Comparison of ENCODE assay signal across 1 cellular context in genomic region chr15:67884514-67885225, GRCh38.
TF ChIP-seq lines count a peak whose summit lies in the region.

No MANE protein-coding gene starts in this region.

TF ChIP-seq in WTC11, 78 proteins besides CTCF, POLR2A, EP300 and RAD21 (continued from another document):
- TF ChIP-seq HMGXB4 (CRISPR knock-in tag; IDR thresholded peaks at IDR 0.05) (0 out of 2 replicates have a peak, but pooled peaks have one; percentile 21), FOXJ3 (CRISPR knock-in tag; IDR thresholded peaks at IDR 0.05; ENCODE audit: borderline replicate concordance) (no peak), TCF7 (CRISPR knock-in tag; IDR thresholded peaks at IDR 0.05; ENCODE audit: low read depth) (no peak), NR1H2 (CRISPR knock-in tag; IDR thresholded peaks at IDR 0.05) (no peak), TEAD4 (CRISPR knock-in tag; IDR thresholded peaks at IDR 0.05) (no peak), FOXP1 (CRISPR knock-in tag; IDR thresholded peaks at IDR 0.05; ENCODE audit: borderline replicate concordance) (no peak), NFYB (CRISPR knock-in tag; conservative IDR thresholded peaks at IDR 0.05; ENCODE audit: low read depth) (no peak), ETV6 (CRISPR knock-in tag; IDR thresholded peaks at IDR 0.05) (no peak), FOXP4 (CRISPR knock-in tag; IDR thresholded peaks at IDR 0.05) (0 out of 2 replicates have a peak, but pooled peaks have one; percentile 14), RELA (CRISPR knock-in tag; IDR thresholded peaks at IDR 0.05; ENCODE audit: borderline replicate concordance) (no peak), ZNF512 (CRISPR knock-in tag; IDR thresholded peaks at IDR 0.05; ENCODE audit: borderline replicate concordance) (no peak), ELF4 (CRISPR knock-in tag; IDR thresholded peaks at IDR 0.05; ENCODE audit: low read depth) (no peak), NR2C2 (CRISPR knock-in tag; IDR thresholded peaks at IDR 0.05) (no peak), SMAD4 (CRISPR knock-in tag; IDR thresholded peaks at IDR 0.05) (no peak), TEAD1 (CRISPR knock-in tag; IDR thresholded peaks at IDR 0.05) (0 out of 2 replicates have a peak, but pooled peaks have one; percentile 50), HMGA2 (CRISPR knock-in tag; IDR thresholded peaks at IDR 0.05) (no peak), CDX4 (CRISPR knock-in tag; IDR thresholded peaks at IDR 0.05; ENCODE audit: borderline replicate concordance) (no peak), AFF4 (CRISPR knock-in tag; IDR thresholded peaks at IDR 0.05; ENCODE audit: borderline replicate concordance) (no peak), ZNF281 (CRISPR knock-in tag; IDR thresholded peaks at IDR 0.05) (no peak), ZMAT4 (CRISPR knock-in tag; IDR thresholded peaks at IDR 0.05) (no peak)
